15 cellular contexts compared by ENCODE assay signal in the genomic region with DNA sequence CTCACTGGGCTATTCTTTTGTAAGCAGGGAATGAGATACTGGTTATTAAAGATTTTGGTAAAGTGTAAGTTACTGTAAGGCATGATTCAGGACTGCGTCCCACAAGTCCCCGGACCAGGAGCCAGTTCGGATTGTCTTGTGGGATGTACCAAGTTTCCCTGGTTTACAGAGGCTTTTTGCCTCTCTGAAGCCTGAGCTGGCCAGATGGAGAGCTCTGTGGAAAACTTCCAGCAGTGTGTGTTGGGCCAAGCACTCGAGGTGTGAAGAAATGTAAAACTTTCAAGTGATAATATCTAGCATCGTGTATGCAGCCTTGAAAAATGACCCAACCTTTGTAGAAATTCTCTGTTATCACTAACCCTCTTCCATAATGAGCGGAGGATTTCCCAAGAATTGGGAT. TPM values are rescaled to one million over a fixed set of nuclear protein-coding genes. Genes with fewer than 3 reads are reported as not detected.
DNase-seq lines count a peak whose midpoint lies in the region; ATAC-seq and TF ChIP-seq lines count a peak whose summit lies in the region.
"Had no signal": no experiment of that assay in that cellular context is flagged by ENCODE, and none has a peak within 500 bp of the region (broad histone marks: within the 10 kb centered on the region; RNA-seq: fewer than 3 reads in every experiment).

No MANE protein-coding gene starts in this region.

- BruUV-seq in IMR-90 (replicated peaks; lab: Mats Ljungman, UMichigan): no TSS peak
- no TSS peak for BruUV-seq in MCF 10A (replicated peaks; lab: Mats Ljungman, UMichigan)

- H3K9me1 ChIP-seq in IMR-90 (ENCODE audit: insufficient read depth, low read length): peaks cover 19% of the 10 kb centered on the region

- H3K23ac ChIP-seq in IMR-90 (ENCODE audit: low read depth, low read length) (0 out of 2 replicates have a peak overlapping the region, but pooled peaks have one; percentile 56), mesendoderm (ENCODE audit: low read length) (no peak overlapping the region)

- H3K4me1 ChIP-seq in IMR-90 (ENCODE audit: control insufficient read depth, insufficient read depth, low read length) (no peaks in the 10 kb centered on the region), esophagus muscularis mucosa (peaks cover 50 to 55% (median 52%) of the 10 kb centered on the region in 4 donors), mesendoderm (ENCODE audit: control insufficient read depth, low read depth, low read length) (peaks cover 2% of the 10 kb centered on the region), stomach (peaks cover 9 to 62% (median 26%) of the 10 kb centered on the region in 4 donors)

- no peak overlapping the region for H4K8ac ChIP-seq in IMR-90 (ENCODE audit: low read depth in 2 of 2, low read length in 2 of 2)
- no peak overlapping the region for H4K8ac ChIP-seq in mesendoderm (ENCODE audit: low read depth, low read length)

- dilution Hi-C loops in IMR-90 (cut with HindIII; ENCODE audit: low sequenced_read_pairs, unreplicated experiment): no loop called here

- no peak overlapping the region for H3K27ac ChIP-seq in IMR-90 (ENCODE audit: insufficient read depth, low read length)
- peak overlapping the region; percentile 86 to 93 (median 90) for H3K27ac ChIP-seq in esophagus muscularis mucosa (replicated peaks in 1 of 4)
- H3K27ac ChIP-seq in mesendoderm (ENCODE audit: low read depth, low read length): no peak overlapping the region
- peak overlapping the region in 4 of 5 donors; percentile 15 to 92 (median 69) for H3K27ac ChIP-seq in stomach
- H3K27ac ChIP-seq: BLaER1 treated with 17β-estradiol and CSF1 and Interleukin-3, amounts not matched to agents 10 nM and 100 nM had no signal

- no peak overlapping the region for H2AFZ ChIP-seq in IMR-90 (replicated peaks; ENCODE audit: low read length, poor library complexity)

- H2BK120ac ChIP-seq in IMR-90 (ENCODE audit: low read depth, low read length) (no peak overlapping the region), mesendoderm (ENCODE audit: low read depth, low read length) (no peak overlapping the region)

- H4K91ac ChIP-seq in IMR-90 (ENCODE audit: insufficient read depth, low read depth, low read length): no peak overlapping the region

- H3K4ac ChIP-seq in IMR-90 (ENCODE audit: low read depth, low read length) (no peak overlapping the region), mesendoderm (ENCODE audit: low read depth, low read length) (no peak overlapping the region)

- no peak for TF ChIP-seq RAD21 in IMR-90 (IDR thresholded peaks at IDR 0.05; ENCODE audit: low read length)

- H3K36me3 Mint-ChIP-seq in activated CD4-positive, alpha-beta T cell treated with anti-CD3 and anti-CD28 coated beads, Interleukin-2, amount 10 ng/mL, durations not matched to agents 7 days and 5 days (ENCODE audit: low read depth): no peaks in the 10 kb centered on the region
- no peaks in the 10 kb centered on the region for H3K36me3 Mint-ChIP-seq in MCF 10A (ENCODE audit: insufficient read depth, unreplicated experiment)

- intact Hi-C loops in IMR-90 (cut with micrococcal nuclease): no loop called here
- intact Hi-C loops in esophagus muscularis mucosa (cut with DNase I): no loop called here
- intact Hi-C loops in stomach (cut with DNase I; ENCODE audit: low total_unique reads): no loop called here
- intact Hi-C loops in MCF 10A (cut with micrococcal nuclease): no loop called here

- H3K9ac ChIP-seq in IMR-90 (ENCODE audit: low read depth, low read length): no peak overlapping the region
- H3K9ac ChIP-seq in mesendoderm (ENCODE audit: low read length): peak overlapping the region; percentile 5
- H3K9ac ChIP-seq: BLaER1 treated with 17β-estradiol and CSF1 and Interleukin-3, amounts not matched to agents 10 nM and 100 nM had no signal

- H4K5ac ChIP-seq in IMR-90 (ENCODE audit: low read depth, low read length) (no peak overlapping the region), mesendoderm (ENCODE audit: low read length) (no peak overlapping the region)

- no peak overlapping the region for H2BK15ac ChIP-seq in IMR-90 (ENCODE audit: low read depth, low read length)
- no peak overlapping the region for H2BK15ac ChIP-seq in mesendoderm (replicated peaks; ENCODE audit: low read depth)

- no peak overlapping the region for H3K4me3 Mint-ChIP-seq in activated CD4-positive, alpha-beta T cell treated with anti-CD3 and anti-CD28 coated beads, Interleukin-2, amount 10 ng/mL, durations not matched to agents 7 days and 5 days
- H3K4me3 Mint-ChIP-seq in MCF 10A (ENCODE audit: unreplicated experiment): no peak overlapping the region
- H3K4me3 Mint-ChIP-seq: activated CD8-positive, alpha-beta T cell treated with anti-CD3 and anti-CD28 coated beads for 36 hours had no signal

- TF ChIP-seq CTCF in IMR-90 (conservative IDR thresholded peaks at IDR 0.05; ENCODE audit: low read depth, low read length): no peak
- no peak for TF ChIP-seq CTCF in esophagus muscularis mucosa (IDR thresholded peaks at IDR 0.05)
- TF ChIP-seq CTCF in stomach (IDR thresholded peaks at IDR 0.05): no peak
- no peak for TF ChIP-seq CTCF in MCF 10A (IDR thresholded peaks at IDR 0.05; ENCODE audit: unreplicated experiment)

- no peak overlapping the region for H3K56ac ChIP-seq in IMR-90 (ENCODE audit: extremely low read depth, insufficient read depth, low read length)
- H3K56ac ChIP-seq in mesendoderm (ENCODE audit: low read length): no peak overlapping the region

- H3K36me3 ChIP-seq in IMR-90 (ENCODE audit: control insufficient read depth, insufficient read depth, low read length) (peaks cover 3% of the 10 kb centered on the region), esophagus muscularis mucosa (peaks cover 0 to 5% (median 2%) of the 10 kb centered on the region in 4 donors), mesendoderm (ENCODE audit: control insufficient read depth, insufficient read depth, low read length) (no peaks in the 10 kb centered on the region), stomach (no peaks in the 10 kb centered on the region)
- H3K36me3 ChIP-seq: BLaER1 treated with 17β-estradiol and CSF1 and Interleukin-3, amounts not matched to agents 10 nM and 100 nM had no signal

- H3K27me3 ChIP-seq in IMR-90 (ENCODE audit: control insufficient read depth, insufficient read depth, low read length): no peaks in the 10 kb centered on the region
- H3K27me3 ChIP-seq in esophagus muscularis mucosa: no peaks in the 10 kb centered on the region
- H3K27me3 ChIP-seq in mesendoderm (ENCODE audit: insufficient read depth, low read length, poor library complexity): no peaks in the 10 kb centered on the region
- H3K27me3 ChIP-seq in stomach: peaks cover 0 to 3% (median 0%) of the 10 kb centered on the region in 3 donors

- H3K9me3 ChIP-seq in IMR-90 (ENCODE audit: control insufficient read depth, insufficient read depth, low read length) (no peaks in the 10 kb centered on the region), esophagus muscularis mucosa (no peaks in the 10 kb centered on the region), stomach (no peaks in the 10 kb centered on the region)
- H3K9me3 ChIP-seq: BLaER1 treated with 17β-estradiol and CSF1 and Interleukin-3, amounts not matched to agents 10 nM and 100 nM had no signal

- peaks cover 41% of the 10 kb centered on the region for H3K79me2 ChIP-seq in mesendoderm (ENCODE audit: control insufficient read depth, insufficient read depth, low read length)

- CTCF ChIA-PET in IMR-90 (lab: Yijun Ruan, JAX) (no interaction called here), MCF 10A (lab: Yijun Ruan, JAX) (interaction anchor here (1.2 kb wide), 2 partner anchors 12 to 21 kb away, joined by 3 to 5 read pairs; no protein-coding TSS in a partner anchor)
- CTCF ChIA-PET in activated CD4-positive, alpha-beta T cell treated with anti-CD3 and anti-CD28 coated beads, Interleukin-2, amount 10 ng/mL, durations not matched to agents 7 days and 5 days (lab: Charles Lee): interaction anchor here (1.2 kb wide), 1 partner anchor 10 kb away, joined by 3 read pairs; no protein-coding TSS in a partner anchor

- H3K14ac ChIP-seq in IMR-90 (replicated peaks; ENCODE audit: low read depth, low read length): no peak overlapping the region

- H3K18ac ChIP-seq in IMR-90 (ENCODE audit: low read depth, low read length) (no peak overlapping the region), mesendoderm (ENCODE audit: low read length) (no peak overlapping the region)

- H3K4me3 ChIP-seq in IMR-90 (ENCODE audit: insufficient read depth, low read depth, low read length): no peak overlapping the region
- no peak overlapping the region for H3K4me3 ChIP-seq in esophagus muscularis mucosa
- H3K4me3 ChIP-seq in mesendoderm (ENCODE audit: low read length): no peak overlapping the region
- H3K4me3 ChIP-seq in stomach: peak overlapping the region in 1 of 4 donors; percentile 98
- H3K4me3 ChIP-seq: BLaER1 treated with 17β-estradiol and CSF1 and Interleukin-3, amounts not matched to agents 10 nM and 100 nM had no signal

- no peak overlapping the region for H3K4me2 ChIP-seq in IMR-90 (ENCODE audit: low read depth, low read length)
- no peak overlapping the region for H3K4me2 ChIP-seq in mesendoderm (ENCODE audit: low read length)
- H3K4me2 ChIP-seq: BLaER1 treated with 17β-estradiol and CSF1 and Interleukin-3, amounts not matched to agents 10 nM and 100 nM had no signal

- peaks cover 19% of the 10 kb centered on the region for H3K27me3 Mint-ChIP-seq in activated CD4-positive, alpha-beta T cell treated with anti-CD3 and anti-CD28 coated beads, Interleukin-2, amount 10 ng/mL, durations not matched to agents 7 days and 5 days
- H3K27me3 Mint-ChIP-seq in MCF 10A (ENCODE audit: insufficient read depth, unreplicated experiment): no peaks in the 10 kb centered on the region

- H3K79me1 ChIP-seq in IMR-90 (ENCODE audit: low read depth in 1 of 2, low read length in 2 of 2): peaks cover 17 to 66% of the 10 kb centered on the region in 2 experiments
- peaks cover 17% of the 10 kb centered on the region for H3K79me1 ChIP-seq in mesendoderm (ENCODE audit: low read length)

- H2BK20ac ChIP-seq in IMR-90 (ENCODE audit: low read depth, low read length): no peak overlapping the region

- TF ChIP-seq EP300 in esophagus muscularis mucosa (IDR thresholded peaks at IDR 0.05) (no peak), stomach (IDR thresholded peaks at IDR 0.05) (no peak)

- no peaks in the 10 kb centered on the region for H3K9me3 Mint-ChIP-seq in activated CD4-positive, alpha-beta T cell treated with anti-CD3 and anti-CD28 coated beads, Interleukin-2, amount 10 ng/mL, durations not matched to agents 7 days and 5 days
- no peaks in the 10 kb centered on the region for H3K9me3 Mint-ChIP-seq in MCF 10A (ENCODE audit: unreplicated experiment)
- H3K9me3 Mint-ChIP-seq: activated CD8-positive, alpha-beta T cell treated with anti-CD3 and anti-CD28 coated beads for 36 hours had no signal

- no peak overlapping the region for H2AK9ac ChIP-seq in IMR-90 (replicated peaks; ENCODE audit: low read depth, low read length, poor library complexity)

- no peak overlapping the region for H2BK5ac ChIP-seq in IMR-90 (ENCODE audit: low read depth, low read length, poor library complexity, severe bottlenecking)
- no peak overlapping the region for H2BK5ac ChIP-seq in mesendoderm (ENCODE audit: low read length)

- H4K20me1 ChIP-seq in IMR-90 (ENCODE audit: insufficient read depth, low read length): peaks cover 43% of the 10 kb centered on the region

- TF ChIP-seq POLR2A in IMR-90 (IDR thresholded peaks at IDR 0.05; ENCODE audit: low read depth, low read length): no peak
- no peak for TF ChIP-seq POLR2A in esophagus muscularis mucosa (IDR thresholded peaks at IDR 0.05; ENCODE audit: low read depth)
- no peak for TF ChIP-seq POLR2A in stomach (IDR thresholded peaks at IDR 0.05)

- DNase-seq in IMR-90 (no peak), esophagus muscularis mucosa (ENCODE audit: extremely low spot score) (no peak), mesendoderm (peak; percentile 71), stomach (no peak), MCF 10A (ENCODE audit: unreplicated experiment) (no peak)
- no peak for DNase-seq in activated CD4-positive, alpha-beta T cell treated with anti-CD3 and anti-CD28 coated beads, Interleukin-2, amount 10 ng/mL, durations not matched to agents 7 days and 5 days
- DNase-seq: activated CD8-positive, alpha-beta T cell treated with anti-CD3 and anti-CD28 coated beads for 36 hours; activated naive CD4-positive, alpha-beta T cell; central memory CD4-positive, alpha-beta T cell; HCEC 1CT; NCI-H1092 treated with DMSO at 0.1 percent for 48 hours; stimulated activated CD8-positive, alpha-beta memory T cell treated with anti-CD3 and anti-CD28 coated beads, Interleukin-4, amount 100 ng/mL, for 48 hours had no signal

- POLR2A ChIA-PET in IMR-90 (lab: Charles Lee; ENCODE audit: unreplicated experiment): no interaction called here
- POLR2A ChIA-PET in activated CD4-positive, alpha-beta T cell treated with anti-CD3 and anti-CD28 coated beads, Interleukin-2, amount 10 ng/mL, durations not matched to agents 7 days and 5 days (lab: Charles Lee): no interaction called here
- POLR2A ChIA-PET in MCF 10A (lab: Yijun Ruan, JAX): interaction anchor here (0.6 to 2.5 kb wide), 6 partner anchors 8 to 138 kb away, joined by 3 to 13 read pairs (median 3); a partner anchor contains a TSS

- in situ Hi-C loops in IMR-90 (cut with MboI; ENCODE audit: low sequenced_read_pairs): no loop called here

- peaks cover 4% of the 10 kb centered on the region for H3K4me1 Mint-ChIP-seq in activated CD4-positive, alpha-beta T cell treated with anti-CD3 and anti-CD28 coated beads, Interleukin-2, amount 10 ng/mL, durations not matched to agents 7 days and 5 days
- H3K4me1 Mint-ChIP-seq in MCF 10A (ENCODE audit: insufficient read depth, unreplicated experiment): peaks cover 28% of the 10 kb centered on the region

- WGBS in IMR-90 (ENCODE audit: extremely low coverage in 2 of 2, insufficient read length in 1 of 2), 2 experiments: 67% methylated on average over 2 of the region's 6 CpGs; no CpG with 5 or more reads in 1 of the 2 experiments
- WGBS in esophagus muscularis mucosa: 46% methylated on average over 6 of the region's 6 CpGs
- no CpG with 5 or more reads among the region's 6 CpGs for WGBS in mesendoderm (ENCODE audit: extremely low coverage, insufficient coverage, low lambda C conversion rate)
- 50 to 65% (median 63%) methylated on average over 6 of the region's 6 CpGs for WGBS in stomach, 5 donors

- H2AK5ac ChIP-seq in IMR-90 (ENCODE audit: low read depth, low read length) (no peak overlapping the region), mesendoderm (ENCODE audit: low read length) (no peak overlapping the region)

- H3K27ac Mint-ChIP-seq in activated CD4-positive, alpha-beta T cell treated with anti-CD3 and anti-CD28 coated beads, Interleukin-2, amount 10 ng/mL, durations not matched to agents 7 days and 5 days: no peak overlapping the region
- no peak overlapping the region for H3K27ac Mint-ChIP-seq in MCF 10A (ENCODE audit: low read depth, unreplicated experiment)
- H3K27ac Mint-ChIP-seq: activated CD8-positive, alpha-beta T cell treated with anti-CD3 and anti-CD28 coated beads for 36 hours had no signal

- ATAC-seq in IMR-90 (ENCODE audit: low read depth) (no peak), HG03095 (IDR thresholded peaks at IDR 0.05; ENCODE audit: unreplicated experiment) (no peak), GM19397 (IDR thresholded peaks at IDR 0.05; ENCODE audit: unreplicated experiment) (no peak)
- ATAC-seq: activated CD8-positive, alpha-beta T cell treated with anti-CD3 and anti-CD28 coated beads for 36 hours had no signal

RNA-seq across cellular contexts. Expression of a gene that starts 2.4 kb away (rescaled TPM):
- 14.9 and 19.4 TPM in 2 replicates for total RNA-seq in IMR-90 (2012; rRNA removed)
- 25.3 and 28.0 TPM in 2 replicates for polyA plus RNA-seq in IMR-90 (2012; rRNA removed)
- polyA plus RNA-seq in IMR-90 (2012; cell fraction: cytosol; rRNA removed): 23.7 and 47.8 TPM in 2 replicates
- polyA plus RNA-seq in IMR-90 (2012; cell fraction: nucleus; rRNA removed; ENCODE audit: low replicate concordance): 84.7 and 99.7 TPM in 2 replicates
- total RNA-seq in esophagus muscularis mucosa: 10 to 100 TPM; 26.5 to 49.2 (median 38.9) TPM
- polyA plus RNA-seq in mesendoderm (2013, experiment 1 of 2): 41.2 TPM
- polyA plus RNA-seq in mesendoderm (2013, experiment 2 of 2): 40.6 TPM
- 10 to 100 TPM; 24.5 to 71.9 (median 32.1) TPM for total RNA-seq in stomach
- polyA plus RNA-seq in stomach: 10 to 100 TPM; 10.7 to 21.1 (median 11.9) TPM
- 1 to 10 TPM; 1.8 to 2.1 TPM for total RNA-seq in activated CD4-positive, alpha-beta T cell treated with anti-CD3 and anti-CD28 coated beads, Interleukin-2, amount 10 ng/mL, durations not matched to agents 7 days and 5 days
- 35.1 and 36.8 TPM in 2 replicates for total RNA-seq in MCF 10A (2022)

Comparison
In these comparisons a context has a peak if more than half of its experiments do, and no peak if none do; other contexts are left out.
1. H3K27ac ChIP-seq: peak in esophagus muscularis mucosa (4 of 4) and stomach (4 of 5); none in IMR-90 (single experiment) and mesendoderm (single experiment).